In the genomic region with DNA sequence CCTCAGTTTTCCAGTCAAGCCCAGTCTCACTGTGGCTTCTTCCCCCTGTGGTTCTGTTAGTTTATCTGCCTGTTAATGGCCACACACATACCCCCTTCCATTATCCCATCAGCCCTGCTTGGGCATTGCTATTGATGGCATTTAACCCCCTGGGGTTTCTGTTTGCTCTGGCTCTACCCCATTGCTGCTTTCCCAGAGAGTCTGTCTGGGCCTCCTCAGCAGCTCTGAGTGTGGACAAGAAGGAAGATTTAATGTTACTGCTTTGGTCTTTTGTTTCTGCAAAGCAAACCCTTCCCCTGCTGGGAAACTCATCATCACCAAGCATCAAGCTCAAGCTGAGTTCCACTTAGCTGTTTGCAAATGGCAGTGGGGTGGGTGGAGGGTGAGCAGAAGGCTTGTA, we compare ENCODE assay signal across 16 cellular contexts.
DNase-seq lines count a peak whose midpoint lies in the region; ATAC-seq and TF ChIP-seq lines count a peak whose summit lies in the region.
"Had no signal": no experiment of that assay in that cellular context is flagged by ENCODE, and none has a peak within 500 bp of the region (broad histone marks: within the 10 kb centered on the region; RNA-seq: fewer than 3 reads in every experiment).

No MANE protein-coding gene starts in this region.

- H2BK120ac ChIP-seq in H9 (ENCODE audit: low read depth, low read length, poor library complexity, severe bottlenecking) = no peak overlapping the region

- H2BK15ac ChIP-seq in H9 (ENCODE audit: low read depth, low read length) = no peak overlapping the region

- H4K91ac ChIP-seq in H9 (ENCODE audit: insufficient read length, low read depth, low read length) = no peak overlapping the region

- no peak overlapping the region for H3K4ac ChIP-seq in H9 (ENCODE audit: low read depth, low read length)

- H4K5ac ChIP-seq in H9 (ENCODE audit: insufficient read length, low read depth, low read length) = no peak overlapping the region

- ATAC-seq in WTC11 (peak; percentile 91), HG02642 (IDR thresholded peaks at IDR 0.05; ENCODE audit: poor library complexity, unreplicated experiment) (no peak), GM18511 (IDR thresholded peaks at IDR 0.05; ENCODE audit: unreplicated experiment) (no peak)
- ATAC-seq: T-helper 17 cell had no signal

- no peak overlapping the region for H3K9ac ChIP-seq in H9 (ENCODE audit: extremely low read depth, insufficient read length, low read length)

- no peak overlapping the region for H2BK12ac ChIP-seq in H9 (ENCODE audit: insufficient read length, low read depth, low read length)

- H2BK20ac ChIP-seq in H9 (ENCODE audit: low read depth, low read length, poor library complexity, severe bottlenecking) = no peak overlapping the region

- H4K20me1 ChIP-seq in H9 (ENCODE audit: control insufficient read depth, insufficient read depth, insufficient read length) = no peaks in the 10 kb centered on the region

- peaks cover 7% of the 10 kb centered on the region; the same call in 1 of the 2 replicates for H3K4me1 ChIP-seq in H9 (ENCODE audit: insufficient read depth, low read length)

- H3T11ph ChIP-seq in H9 (ENCODE audit: low read length) = no peak overlapping the region

- no peak overlapping the region for H3K56ac ChIP-seq in H9 (ENCODE audit: insufficient read length, low read depth, low read length)

- no peak overlapping the region for H3K27ac Mint-ChIP-seq in H9
- no peak overlapping the region for H3K27ac Mint-ChIP-seq in WTC11
- H3K27ac Mint-ChIP-seq in activated CD4-positive, alpha-beta T cell treated with anti-CD3 and anti-CD28 coated beads, Interleukin-2, amount 10 ng/mL, durations not matched to agents 7 days and 5 days = no peak overlapping the region
- H3K27ac Mint-ChIP-seq: B cell; CD4-positive, alpha-beta memory T cell; IgD-negative memory B cell; T-helper 17 cell had no signal

- no peaks in the 10 kb centered on the region for H3K9me3 ChIP-seq in H9 (ENCODE audit: control insufficient read depth, low read depth, low read length)

- H2AFZ ChIP-seq in H9 (ENCODE audit: low read length) = no peak overlapping the region

- no peak overlapping the region for H3K4me2 ChIP-seq in H9 (ENCODE audit: insufficient read depth, insufficient read length, low read length)

- no peak overlapping the region for H2AK5ac ChIP-seq in H9 (ENCODE audit: insufficient read length, low read length)

- DNase-seq in H9 = peak; percentile 74
- DNase-seq in NCI-H146 treated with DMSO at 0.1 percent for 48 hours (lab: John Stamatoyannopoulos, UW; ENCODE audit: unreplicated experiment) = peak; percentile 28
- peak; percentile 20 for DNase-seq in WTC11 (ENCODE audit: low spot score)
- DNase-seq in iPS-NIHi7 (ENCODE audit: extremely low spot score) = peak; percentile 78
- no peak for DNase-seq in activated CD4-positive, alpha-beta T cell treated with anti-CD3 and anti-CD28 coated beads, Interleukin-2, amount 10 ng/mL, durations not matched to agents 7 days and 5 days
- DNase-seq: CD4-positive, alpha-beta memory T cell; DND-41; GF-D8; MV-4-11; NCI-H774; SHP77 treated with DMSO at 0.1 percent for 48 hours; T-helper 17 cell had no signal

- H3K27me3 Mint-ChIP-seq in H9 (ENCODE audit: low read depth) (peaks cover 92% of the 10 kb centered on the region), WTC11 (ENCODE audit: low read depth) (peaks cover 98% of the 10 kb centered on the region)
- no peaks in the 10 kb centered on the region for H3K27me3 Mint-ChIP-seq in activated CD4-positive, alpha-beta T cell treated with anti-CD3 and anti-CD28 coated beads, Interleukin-2, amount 10 ng/mL, durations not matched to agents 7 days and 5 days

- POLR2A ChIA-PET in WTC11 (lab: Charles Lee) = no interaction called here
- POLR2A ChIA-PET in activated CD4-positive, alpha-beta T cell treated with anti-CD3 and anti-CD28 coated beads, Interleukin-2, amount 10 ng/mL, durations not matched to agents 7 days and 5 days (lab: Charles Lee) = no interaction called here

- no peaks in the 10 kb centered on the region for H3K79me2 ChIP-seq in H9 (ENCODE audit: insufficient read depth, low read length)

- TF ChIP-seq CTCF in H9 (conservative IDR thresholded peaks at IDR 0.05) (no peak), WTC11 (IDR thresholded peaks at IDR 0.05) (no peak)

- no peaks in the 10 kb centered on the region; a peak in 2 of 7 replicates for H3K36me3 Mint-ChIP-seq in H9 (ENCODE audit: insufficient read depth in 1 of 3, low read depth in 3 of 3)
- 0 out of 2 replicates have a peak, but pooled peaks cover 8% of the 10 kb centered on the region for H3K36me3 Mint-ChIP-seq in WTC11
- no peaks in the 10 kb centered on the region for H3K36me3 Mint-ChIP-seq in activated CD4-positive, alpha-beta T cell treated with anti-CD3 and anti-CD28 coated beads, Interleukin-2, amount 10 ng/mL, durations not matched to agents 7 days and 5 days (ENCODE audit: low read depth)
- H3K36me3 Mint-ChIP-seq: CD4-positive, alpha-beta memory T cell had no signal

- H2BK5ac ChIP-seq in H9 (ENCODE audit: insufficient read length, low read length) = no peak overlapping the region

- H3K4me3 Mint-ChIP-seq in H9 = peak overlapping the region in 1 of 2 experiments; percentile 51; a peak in 2 of 5 replicates
- H3K4me3 Mint-ChIP-seq in WTC11 = no peak overlapping the region
- no peak overlapping the region for H3K4me3 Mint-ChIP-seq in activated CD4-positive, alpha-beta T cell treated with anti-CD3 and anti-CD28 coated beads, Interleukin-2, amount 10 ng/mL, durations not matched to agents 7 days and 5 days
- H3K4me3 Mint-ChIP-seq: B cell; CD4-positive, alpha-beta memory T cell; T-helper 17 cell had no signal

- H3K9me3 Mint-ChIP-seq in H9 (peaks cover 6 to 9% of the 10 kb centered on the region in 2 experiments; a peak in 4 of 5 replicates), WTC11 (peaks cover 23% of the 10 kb centered on the region)
- no peaks in the 10 kb centered on the region for H3K9me3 Mint-ChIP-seq in activated CD4-positive, alpha-beta T cell treated with anti-CD3 and anti-CD28 coated beads, Interleukin-2, amount 10 ng/mL, durations not matched to agents 7 days and 5 days

- H3K18ac ChIP-seq in H9 (ENCODE audit: insufficient read length, low read depth, low read length) = no peak overlapping the region

- H3K4me1 Mint-ChIP-seq in H9 (peaks cover 19 to 23% of the 10 kb centered on the region in 2 experiments), WTC11 (peaks cover 19% of the 10 kb centered on the region)
- H3K4me1 Mint-ChIP-seq in activated CD4-positive, alpha-beta T cell treated with anti-CD3 and anti-CD28 coated beads, Interleukin-2, amount 10 ng/mL, durations not matched to agents 7 days and 5 days = no peaks in the 10 kb centered on the region
- H3K4me1 Mint-ChIP-seq: B cell; CD4-positive, alpha-beta memory T cell; IgD-negative memory B cell; T-helper 17 cell had no signal

- H3K14ac ChIP-seq in H9 (ENCODE audit: insufficient read depth, low read length) = no peak overlapping the region

- no peak overlapping the region for H3K27ac ChIP-seq in H9 (ENCODE audit: insufficient read length, low read depth, low read length)

- H3K23me2 ChIP-seq in H9 (ENCODE audit: insufficient read length, low read depth, low read length, poor library complexity, severe bottlenecking) = no peaks in the 10 kb centered on the region

- H4K8ac ChIP-seq in H9 (replicated peaks; ENCODE audit: insufficient read length, low read depth, low read length) = no peak overlapping the region

- H3K79me1 ChIP-seq in H9 (ENCODE audit: insufficient read depth, low read depth, low read length, poor library complexity, severe bottlenecking) = no peaks in the 10 kb centered on the region

- peaks cover 4% of the 10 kb centered on the region; the same call in 1 of the 2 replicates for H3K27me3 ChIP-seq in H9 (ENCODE audit: insufficient read depth, low read length)

- CTCF ChIA-PET in WTC11 (lab: Charles Lee) = interaction anchor here (0.6 kb wide), 1 partner anchor 256 kb away, joined by 3 read pairs; no protein-coding TSS in a partner anchor
- CTCF ChIA-PET in activated CD4-positive, alpha-beta T cell treated with anti-CD3 and anti-CD28 coated beads, Interleukin-2, amount 10 ng/mL, durations not matched to agents 7 days and 5 days (lab: Charles Lee) = no interaction called here

- no peak overlapping the region for H3K23ac ChIP-seq in H9 (ENCODE audit: insufficient read length, low read depth, low read length)

TF ChIP-seq in WTC11, 78 proteins besides CTCF, POLR2A, EP300 and RAD21:
- TF ChIP-seq NR1H2 (CRISPR knock-in tag; IDR thresholded peaks at IDR 0.05) (no peak), KAT7 (CRISPR knock-in tag; IDR thresholded peaks at IDR 0.05; ENCODE audit: borderline replicate concordance) (no peak), ZNF423 (CRISPR knock-in tag; IDR thresholded peaks at IDR 0.05) (peak; percentile 61)
- TF ChIP-seq, protein P1, sequence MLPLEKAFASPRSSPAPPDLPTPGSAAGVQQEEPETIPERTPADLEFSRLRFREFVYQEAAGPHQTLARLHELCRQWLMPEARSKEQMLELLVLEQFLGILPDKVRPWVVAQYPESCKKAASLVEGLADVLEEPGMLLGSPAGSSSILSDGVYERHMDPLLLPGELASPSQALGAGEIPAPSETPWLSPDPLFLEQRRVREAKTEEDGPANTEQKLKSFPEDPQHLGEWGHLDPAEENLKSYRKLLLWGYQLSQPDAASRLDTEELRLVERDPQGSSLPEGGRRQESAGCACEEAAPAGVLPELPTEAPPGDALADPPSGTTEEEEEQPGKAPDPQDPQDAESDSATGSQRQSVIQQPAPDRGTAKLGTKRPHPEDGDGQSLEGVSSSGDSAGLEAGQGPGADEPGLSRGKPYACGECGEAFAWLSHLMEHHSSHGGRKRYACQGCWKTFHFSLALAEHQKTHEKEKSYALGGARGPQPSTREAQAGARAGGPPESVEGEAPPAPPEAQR (CRISPR knock-in tag; IDR thresholded peaks at IDR 0.05) = no peak
- TF ChIP-seq, protein P2, sequence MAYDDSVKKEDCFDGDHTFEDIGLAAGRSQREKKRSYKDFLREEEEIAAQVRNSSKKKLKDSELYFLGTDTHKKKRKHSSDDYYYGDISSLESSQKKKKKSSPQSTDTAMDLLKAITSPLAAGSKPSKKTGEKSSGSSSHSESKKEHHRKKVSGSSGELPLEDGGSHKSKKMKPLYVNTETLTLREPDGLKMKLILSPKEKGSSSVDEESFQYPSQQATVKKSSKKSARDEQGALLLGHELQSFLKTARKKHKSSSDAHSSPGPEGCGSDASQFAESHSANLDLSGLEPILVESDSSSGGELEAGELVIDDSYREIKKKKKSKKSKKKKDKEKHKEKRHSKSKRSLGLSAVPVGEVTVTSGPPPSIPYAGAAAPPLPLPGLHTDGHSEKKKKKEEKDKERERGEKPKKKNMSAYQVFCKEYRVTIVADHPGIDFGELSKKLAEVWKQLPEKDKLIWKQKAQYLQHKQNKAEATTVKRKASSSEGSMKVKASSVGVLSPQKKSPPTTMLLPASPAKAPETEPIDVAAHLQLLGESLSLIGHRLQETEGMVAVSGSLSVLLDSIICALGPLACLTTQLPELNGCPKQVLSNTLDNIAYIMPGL (CRISPR knock-in tag; IDR thresholded peaks at IDR 0.05) = no peak
